In genomic region chr17:28949185-28950016, GRCh38 we compare ENCODE assay signal across 8 cellular contexts. TPM values are rescaled to one million over a fixed set of nuclear protein-coding genes. Genes with fewer than 3 reads are reported as not detected.
DNase-seq lines count a peak whose midpoint lies in the region; ATAC-seq and TF ChIP-seq lines count a peak whose summit lies in the region.

No MANE protein-coding gene starts in this region.

- TF ChIP-seq EP300 in stomach (IDR thresholded peaks at IDR 0.05), result no peak

- intact Hi-C loops in activated T-helper 1 cell treated with anti-CD3 and anti-CD28 coated beads, Interleukin-12 subunit alpha, Interleukin-12 subunit beta, Interleukin-2, Interleukin-4 antibody, amounts not matched to agents 30 ng/mL and 10 ng/mL and 1 ng/mL, durations not matched to agents 14 hours and 24 hours and 36 hours (cut with micrococcal nuclease), result loop anchor here (1.0 to 10.0 kb wide), 10 partner anchors 23 to 632 kb away; partner anchors contain the start of genes ABHD15, ALDOC, DHRS13 and FAM222B
- intact Hi-C loops in stomach (cut with DNase I; ENCODE audit: low total_unique reads), result no loop called here

- no peaks in the 10 kb centered on the region for H3K9me3 Mint-ChIP-seq in activated T-helper 1 cell treated with anti-CD3 and anti-CD28 coated beads, Interleukin-12 subunit alpha, Interleukin-12 subunit beta, Interleukin-2, Interleukin-4 antibody, amounts not matched to agents 30 ng/mL and 10 ng/mL and 1 ng/mL, durations not matched to agents 14 hours and 24 hours and 36 hours
- H3K9me3 Mint-ChIP-seq in nephron, result no peaks in the 10 kb centered on the region

- peak overlapping the region; percentile 72 for H3K27ac Mint-ChIP-seq in activated T-helper 1 cell treated with anti-CD3 and anti-CD28 coated beads, Interleukin-12 subunit alpha, Interleukin-12 subunit beta, Interleukin-2, Interleukin-4 antibody, amounts not matched to agents 30 ng/mL and 10 ng/mL and 1 ng/mL, durations not matched to agents 14 hours and 24 hours and 36 hours
- peak overlapping the region; percentile 96 to 100 (median 99) for H3K27ac Mint-ChIP-seq in nephron

- peak overlapping the region; percentile 88 for H3K4me3 ChIP-seq in fibroblast of the aortic adventitia (ENCODE audit: low read depth, low read length)
- H3K4me3 ChIP-seq in stomach, result peak overlapping the region; percentile 96 to 99 (median 98)

- DNase-seq in SIG-M5 treated with dmso at 0.1 percent for 504 hours (lab: John Stamatoyannopoulos, UW; ENCODE audit: unreplicated experiment) (peak; percentile 66), SIG-M5 (lab: John Stamatoyannopoulos, UW) (no peak), OCI-M1 (lab: John Stamatoyannopoulos, UW) (peak; percentile 81), fibroblast of the aortic adventitia (ENCODE audit: low read depth) (peak; percentile 56), stomach (peak; percentile 58)
- peak; percentile 54 for DNase-seq in activated T-helper 1 cell treated with anti-CD3 and anti-CD28 coated beads, Interleukin-12 subunit alpha, Interleukin-12 subunit beta, Interleukin-2, Interleukin-4 antibody, amounts not matched to agents 30 ng/mL and 10 ng/mL and 1 ng/mL, durations not matched to agents 14 hours and 24 hours and 36 hours (ENCODE audit: low spot score)

- H3K27ac ChIP-seq in stomach, result peak overlapping the region; percentile 91 to 99 (median 98)

- peak overlapping the region; percentile 97 for H3K4me3 Mint-ChIP-seq in activated T-helper 1 cell treated with anti-CD3 and anti-CD28 coated beads, Interleukin-12 subunit alpha, Interleukin-12 subunit beta, Interleukin-2, Interleukin-4 antibody, amounts not matched to agents 30 ng/mL and 10 ng/mL and 1 ng/mL, durations not matched to agents 14 hours and 24 hours and 36 hours
- peak overlapping the region; percentile 96 to 98 (median 98) for H3K4me3 Mint-ChIP-seq in nephron

- no peak for TF ChIP-seq POLR2A in stomach (IDR thresholded peaks at IDR 0.05)

- whole genome bisulfite sequencing in stomach, 5 donors, result 0% methylated on average over 58 to 61 of the region's 61 CpGs

- TF ChIP-seq CTCF in fibroblast of the aortic adventitia (IDR thresholded peaks at IDR 0.05; ENCODE audit: insufficient read depth, low read length), result no peak
- no peak for TF ChIP-seq CTCF in nephron (IDR thresholded peaks at IDR 0.05; ENCODE audit: unreplicated experiment in 3 of 3)
- TF ChIP-seq CTCF in stomach (IDR thresholded peaks at IDR 0.05), result no peak

- no peaks in the 10 kb centered on the region for H3K27me3 ChIP-seq in stomach

- no peaks in the 10 kb centered on the region for H3K27me3 Mint-ChIP-seq in activated T-helper 1 cell treated with anti-CD3 and anti-CD28 coated beads, Interleukin-12 subunit alpha, Interleukin-12 subunit beta, Interleukin-2, Interleukin-4 antibody, amounts not matched to agents 30 ng/mL and 10 ng/mL and 1 ng/mL, durations not matched to agents 14 hours and 24 hours and 36 hours (ENCODE audit: insufficient read depth)
- no peaks in the 10 kb centered on the region for H3K27me3 Mint-ChIP-seq in nephron (ENCODE audit: low read depth)

- H3K36me3 ChIP-seq in stomach, result peaks cover 0 to 5% (median 4%) of the 10 kb centered on the region in 4 donors

- H3K4me1 Mint-ChIP-seq in activated T-helper 1 cell treated with anti-CD3 and anti-CD28 coated beads, Interleukin-12 subunit alpha, Interleukin-12 subunit beta, Interleukin-2, Interleukin-4 antibody, amounts not matched to agents 30 ng/mL and 10 ng/mL and 1 ng/mL, durations not matched to agents 14 hours and 24 hours and 36 hours (ENCODE audit: low read depth), result peaks cover 35% of the 10 kb centered on the region
- peaks cover 23% of the 10 kb centered on the region for H3K4me1 Mint-ChIP-seq in nephron

- peaks cover 18% of the 10 kb centered on the region for H3K36me3 Mint-ChIP-seq in activated T-helper 1 cell treated with anti-CD3 and anti-CD28 coated beads, Interleukin-12 subunit alpha, Interleukin-12 subunit beta, Interleukin-2, Interleukin-4 antibody, amounts not matched to agents 30 ng/mL and 10 ng/mL and 1 ng/mL, durations not matched to agents 14 hours and 24 hours and 36 hours (ENCODE audit: low read depth)
- H3K36me3 Mint-ChIP-seq in nephron (ENCODE audit: low read depth), result peaks cover 20% of the 10 kb centered on the region

- peaks cover 50 to 61% (median 58%) of the 10 kb centered on the region in 4 donors for H3K4me1 ChIP-seq in stomach

- ATAC-seq in HG02678 (IDR thresholded peaks at IDR 0.05; ENCODE audit: unreplicated experiment), result no peak

- H3K9me3 ChIP-seq in stomach, result no peaks in the 10 kb centered on the region

RNA-seq across cellular contexts. Expression of gene PHF12, which starts 1.9 kb away (rescaled TPM):
- total RNA-seq in activated T-helper 1 cell treated with anti-CD3 and anti-CD28 coated beads, Interleukin-12 subunit alpha, Interleukin-12 subunit beta, Interleukin-2, Interleukin-4 antibody, amounts not matched to agents 30 ng/mL and 10 ng/mL and 1 ng/mL, durations not matched to agents 14 hours and 24 hours and 36 hours, result 58.4 and 64.9 TPM in 2 replicates
- 25.7 and 58.1 TPM in 2 replicates for total RNA-seq in fibroblast of the aortic adventitia (ENCODE audit: low replicate concordance)
- total RNA-seq in stomach, result 100 to 1,000 TPM in 1 of 5 donors, 10 to 100 TPM in 4; 23.2 to 206 (median 48.5) TPM
- 1 to 10 TPM; 8.3 to 9.8 (median 8.6) TPM for polyA plus RNA-seq in stomach

RNA-seq across cellular contexts. Expression of gene DHRS13, which starts 46.5 kb away (rescaled TPM):
- 34.6 and 34.9 TPM in 2 replicates for total RNA-seq in activated T-helper 1 cell treated with anti-CD3 and anti-CD28 coated beads, Interleukin-12 subunit alpha, Interleukin-12 subunit beta, Interleukin-2, Interleukin-4 antibody, amounts not matched to agents 30 ng/mL and 10 ng/mL and 1 ng/mL, durations not matched to agents 14 hours and 24 hours and 36 hours
- total RNA-seq in fibroblast of the aortic adventitia (ENCODE audit: low replicate concordance) (5.6 and 8.3 TPM in 2 replicates), stomach (10 to 100 TPM in 2 of 5 donors, 1 to 10 TPM in 2, not detected in 1; 6.4 to 33.5 (median 9.3) TPM)
- 10 to 100 TPM in 1 of 3 donors, 1 to 10 TPM in 2; 4.4 to 13.4 (median 6.0) TPM for polyA plus RNA-seq in stomach

RNA-seq across cellular contexts. Expression of gene FLOT2, which starts 51.9 kb away (rescaled TPM):
- total RNA-seq in activated T-helper 1 cell treated with anti-CD3 and anti-CD28 coated beads, Interleukin-12 subunit alpha, Interleukin-12 subunit beta, Interleukin-2, Interleukin-4 antibody, amounts not matched to agents 30 ng/mL and 10 ng/mL and 1 ng/mL, durations not matched to agents 14 hours and 24 hours and 36 hours, result 92.2 and 98.8 TPM in 2 replicates
- total RNA-seq in fibroblast of the aortic adventitia (ENCODE audit: low replicate concordance) (13.0 and 39.9 TPM in 2 replicates), stomach (10 to 100 TPM; 19.5 to 80.5 (median 42.4) TPM)
- polyA plus RNA-seq in stomach, result 10 to 100 TPM; 32.1 to 43.2 (median 37.0) TPM

RNA-seq across cellular contexts. Expression of gene SEZ6, which starts 56.4 kb away (rescaled TPM):
- not detected in 2 replicates for total RNA-seq in activated T-helper 1 cell treated with anti-CD3 and anti-CD28 coated beads, Interleukin-12 subunit alpha, Interleukin-12 subunit beta, Interleukin-2, Interleukin-4 antibody, amounts not matched to agents 30 ng/mL and 10 ng/mL and 1 ng/mL, durations not matched to agents 14 hours and 24 hours and 36 hours
- total RNA-seq in fibroblast of the aortic adventitia (ENCODE audit: low replicate concordance), result not detected in 2 replicates
- 10 to 100 TPM in 1 of 5 donors, 1 to 10 TPM in 1, under 1 TPM in 2, not detected in 1; under 0.01 to 21.4 (median 1.4) TPM for total RNA-seq in stomach
- polyA plus RNA-seq in stomach, result under 1 TPM in 2 of 3 donors, not detected in 1; 0.05 to 0.19 TPM
